22 cellular contexts compared by ENCODE assay signal in genomic region chr11:69864930-69865661, GRCh38. TPM values are rescaled to one million over a fixed set of nuclear protein-coding genes. Genes with fewer than 3 reads are reported as not detected.
DNase-seq lines count a peak whose midpoint lies in the region; ATAC-seq and TF ChIP-seq lines count a peak whose summit lies in the region.
"Had no signal": no experiment of that assay in that cellular context is flagged by ENCODE, and none has a peak within 500 bp of the region (broad histone marks: within the 10 kb centered on the region; RNA-seq: fewer than 3 reads in every experiment).

No MANE protein-coding gene starts in this region.

- ATAC-seq in esophagus mucosa (peak; percentile 18), natural killer cell (no peak), HG02840 (IDR thresholded peaks at IDR 0.05; ENCODE audit: low FRiP score, unreplicated experiment) (no peak), HG03521 (IDR thresholded peaks at IDR 0.05; ENCODE audit: unreplicated experiment) (no peak)

- no peak for TF ChIP-seq POLR2A in Peyer's patch (IDR thresholded peaks at IDR 0.05)

- H3K4me3 Mint-ChIP-seq in natural killer cell: no peak overlapping the region
- H3K4me3 Mint-ChIP-seq: CD4-positive, alpha-beta T cell had no signal

- H3K27ac ChIP-seq in Peyer's patch: no peak overlapping the region
- H3K27ac ChIP-seq: BLaER1, KMS-11, SJSA1 had no signal

- peaks cover 0 to 3% of the 10 kb centered on the region in 2 donors for H3K4me1 Mint-ChIP-seq in natural killer cell

- H3K27ac Mint-ChIP-seq in natural killer cell: no peak overlapping the region
- H3K27ac Mint-ChIP-seq: CD4-positive, alpha-beta T cell had no signal

- no peak for TF ChIP-seq CTCF in GM10248 (IDR thresholded peaks at IDR 0.05; ENCODE audit: control extremely low read depth, extremely low read depth, low read depth, missing control alignments)
- no peak for TF ChIP-seq CTCF in Peyer's patch (IDR thresholded peaks at IDR 0.05)
- TF ChIP-seq CTCF in natural killer cell (IDR thresholded peaks at IDR 0.05): no peak

- H3K27me3 ChIP-seq in Peyer's patch: no peaks in the 10 kb centered on the region
- H3K27me3 ChIP-seq: SJSA1 had no signal

- POLR2A ChIA-PET in GM10248 (lab: Yijun Ruan, JAX): no interaction called here

- no peaks in the 10 kb centered on the region for H3K9me3 ChIP-seq in Peyer's patch
- H3K9me3 ChIP-seq: BLaER1, HAP-1, SJSA1 had no signal

- no peak overlapping the region for H3K4me3 ChIP-seq in Peyer's patch
- H3K4me3 ChIP-seq: BLaER1, HAP-1, SJSA1 had no signal

- no peaks in the 10 kb centered on the region for H3K4me1 ChIP-seq in Peyer's patch
- H3K4me1 ChIP-seq: HAP-1 had no signal

- CTCF ChIA-PET in GM10248 (lab: Yijun Ruan, JAX): interaction anchor here (1.5 kb wide), 1 partner anchor 18 kb away, joined by 3 read pairs; no protein-coding TSS in a partner anchor

- no peaks in the 10 kb centered on the region for H3K36me3 ChIP-seq in Peyer's patch
- H3K36me3 ChIP-seq: BLaER1, HAP-1, SJSA1 had no signal

- intact Hi-C loops in natural killer cell (cut with micrococcal nuclease): no loop called here

- no peaks in the 10 kb centered on the region for H3K36me3 Mint-ChIP-seq in natural killer cell

- H3K9me3 Mint-ChIP-seq in natural killer cell: no peaks in the 10 kb centered on the region
- H3K9me3 Mint-ChIP-seq: CD4-positive, alpha-beta T cell had no signal

- DNase-seq in GM10248 (ENCODE audit: extremely low spot score): peak; percentile 9
- peak in 2 of 3 donors; percentile 30 to 39 for DNase-seq in Peyer's patch
- peak; percentile 12 for DNase-seq in natural killer cell
- no peak for DNase-seq in medulla oblongata (ENCODE audit: extremely low spot score)
- DNase-seq in ecto neural progenitor cell (ENCODE audit: low spot score): no peak
- DNase-seq: CD4-positive, alpha-beta T cell; COR-L47; DMS79; NCI-H1105; NCI-H146; NCI-H2029 treated with DMSO at 0.1 percent for 48 hours; NCI-H226; NCI-H524 had no signal

- H3K27me3 Mint-ChIP-seq in natural killer cell (ENCODE audit: low read depth in 2 of 2): peaks cover 14 to 18% of the 10 kb centered on the region in 2 donors

RNA-seq across cellular contexts. Expression of gene FGF3, which starts 45.9 kb away (rescaled TPM):
- total RNA-seq in Peyer's patch (not detected), esophagus mucosa (not detected), natural killer cell (not detected)
- total RNA-seq: CD4-positive, alpha-beta T cell; HT1080; OCI-LY7; SJSA1 had no signal

Comparison
In these comparisons a context has a peak if more than half of its experiments do, and no peak if none do; other contexts are left out.
1. DNase-seq: peak in GM10248 (single experiment), Peyer's patch (2 of 3) and natural killer cell (single experiment); none in medulla oblongata (single experiment) and ecto neural progenitor cell (single experiment).